ENCODE assay signal across 25 cellular contexts in genomic region chr12:79262938-79263337, GRCh38.
DNase-seq lines count a peak whose midpoint lies in the region; ATAC-seq, FAIRE-seq and TF ChIP-seq lines count a peak whose summit lies in the region.
"Had no signal": no experiment of that assay in that cellular context is flagged by ENCODE, and none has a peak within 500 bp of the region (broad histone marks: within the 10 kb centered on the region; RNA-seq: fewer than 3 reads in every experiment).

No MANE protein-coding gene starts in this region.

- H3K9me3 ChIP-seq in neural progenitor cell (ENCODE audit: low read depth): no peaks in the 10 kb centered on the region
- H3K9me3 ChIP-seq in right lobe of liver: no peaks in the 10 kb centered on the region
- H3K9me3 ChIP-seq: heart left ventricle, SJSA1 had no signal

- H3F3A ChIP-seq in neural progenitor cell (ENCODE audit: low read depth): no peaks in the 10 kb centered on the region

- no peaks in the 10 kb centered on the region for H3K36me3 ChIP-seq in neural progenitor cell
- no peaks in the 10 kb centered on the region for H3K36me3 ChIP-seq in right lobe of liver
- H3K36me3 ChIP-seq: cardiac muscle cell, heart left ventricle, SJSA1 had no signal

- no peak overlapping the region for H3K27ac Mint-ChIP-seq in neural progenitor cell
- H3K27ac Mint-ChIP-seq: activated CD8-positive, alpha-beta T cell treated with anti-CD3 and anti-CD28 coated beads, Interleukin-2, amount 10 ng/mL, durations not matched to agents 7 days and 5 days; activated naive CD8-positive, alpha-beta T cell treated with anti-CD3 and anti-CD28 coated beads, Interleukin-2, amount 50 U/mL, for 24 hours; CD14-positive monocyte; naive thymus-derived CD8-positive, alpha-beta T cell; stimulated activated naive CD8-positive, alpha-beta T cell treated with anti-CD3 and anti-CD28 coated beads, Interleukin-15, Interleukin-2, amounts not matched to agents 100 ng/mL and 50 ng/mL, for 24 hours had no signal

- no peaks in the 10 kb centered on the region for H3K79me2 ChIP-seq in neural progenitor cell (ENCODE audit: low read depth)

- H4K20me1 ChIP-seq in neural progenitor cell (ENCODE audit: low read depth): peaks cover 4% of the 10 kb centered on the region

- DNase-seq in HS-5 (ENCODE audit: low read depth) (peak; percentile 4), RPMI8226 (peak; percentile 6), choroid plexus epithelial cell (ENCODE audit: low read depth) (peak; percentile 18), neural progenitor cell (ENCODE audit: low spot score) (peak; percentile 45), right lobe of liver (no peak), frontal cortex (ENCODE audit: low spot score in 2 of 2) (no peak)
- DNase-seq: activated CD8-positive, alpha-beta T cell treated with anti-CD3 and anti-CD28 coated beads, Interleukin-2, amount 10 ng/mL, durations not matched to agents 7 days and 5 days; activated gamma-delta T cell; activated naive CD8-positive, alpha-beta T cell treated with anti-CD3 and anti-CD28 coated beads, Interleukin-2, amount 50 U/mL, for 24 hours; GF-D8; heart left ventricle; midbrain; naive thymus-derived CD8-positive, alpha-beta T cell; NCI-H1436 treated with DMSO at 0.1 percent for 48 hours; NCI-H2107; NCI-H510A treated with DMSO at 0.1 percent for 48 hours; stimulated activated CD4-positive, alpha-beta T cell treated with anti-CD3 and anti-CD28 coated beads, Interleukin-12 subunit alpha, Interleukin-12 subunit beta, amount 100 ng/mL, for 4 hours had no signal

- no peak for TF ChIP-seq POLR2A in right lobe of liver (IDR thresholded peaks at IDR 0.05)

- FAIRE-seq in frontal cortex (lab: Jason Lieb, UNC): no peak
- FAIRE-seq: H1, K562 had no signal

- intact Hi-C loops in right lobe of liver (cut with DNase I): no loop called here

- H3K4me2 ChIP-seq in neural progenitor cell: peak overlapping the region; percentile 5

- no peak overlapping the region for H3K4me3 Mint-ChIP-seq in neural progenitor cell
- H3K4me3 Mint-ChIP-seq: activated CD8-positive, alpha-beta T cell treated with anti-CD3 and anti-CD28 coated beads, Interleukin-2, amount 10 ng/mL, durations not matched to agents 7 days and 5 days; activated naive CD8-positive, alpha-beta T cell treated with anti-CD3 and anti-CD28 coated beads, Interleukin-2, amount 50 U/mL, for 24 hours; CD14-positive monocyte; naive thymus-derived CD8-positive, alpha-beta T cell; stimulated activated naive CD8-positive, alpha-beta T cell treated with anti-CD3 and anti-CD28 coated beads, Interleukin-15, Interleukin-2, amounts not matched to agents 100 ng/mL and 50 ng/mL, for 24 hours had no signal

- H3K27me3 ChIP-seq in neural progenitor cell: no peaks in the 10 kb centered on the region
- no peaks in the 10 kb centered on the region for H3K27me3 ChIP-seq in right lobe of liver
- H3K27me3 ChIP-seq: cardiac muscle cell, heart left ventricle, SJSA1 had no signal

- no peak overlapping the region for H2AFZ ChIP-seq in neural progenitor cell (replicated peaks)

- no peak overlapping the region for H3K9ac ChIP-seq in neural progenitor cell

- peaks cover 34% of the 10 kb centered on the region for H3K4me1 ChIP-seq in neural progenitor cell
- no peaks in the 10 kb centered on the region for H3K4me1 ChIP-seq in right lobe of liver
- H3K4me1 ChIP-seq: heart left ventricle had no signal

- 48% methylated on average over 3 of the region's 3 CpGs for WGBS in right lobe of liver (ENCODE audit: insufficient coverage, low coverage, low lambda C conversion rate, missing lambda C conversion rate)

- peaks cover 14% of the 10 kb centered on the region for H3K4me1 Mint-ChIP-seq in neural progenitor cell
- H3K4me1 Mint-ChIP-seq: activated naive CD8-positive, alpha-beta T cell treated with anti-CD3 and anti-CD28 coated beads, Interleukin-2, amount 50 U/mL, for 24 hours; CD14-positive monocyte; naive thymus-derived CD8-positive, alpha-beta T cell had no signal

- peak overlapping the region; percentile 21 for H3K27ac ChIP-seq in neural progenitor cell
- no peak overlapping the region for H3K27ac ChIP-seq in right lobe of liver
- H3K27ac ChIP-seq: cardiac muscle cell, heart left ventricle, SJSA1 had no signal

- no peak for ATAC-seq in right lobe of liver
- ATAC-seq in GM19467 (IDR thresholded peaks at IDR 0.05; ENCODE audit: unreplicated experiment): no peak
- ATAC-seq: activated CD8-positive, alpha-beta T cell treated with anti-CD3 and anti-CD28 coated beads, Interleukin-2, amount 10 ng/mL, durations not matched to agents 7 days and 5 days; activated naive CD8-positive, alpha-beta T cell treated with anti-CD3 and anti-CD28 coated beads, Interleukin-2, amount 50 U/mL, for 24 hours; heart left ventricle; K562; left lobe of liver; naive thymus-derived CD8-positive, alpha-beta T cell had no signal

- H3K4me3 ChIP-seq in choroid plexus epithelial cell (ENCODE audit: low read depth, low read length) (no peak overlapping the region), neural progenitor cell (no peak overlapping the region), right lobe of liver (no peak overlapping the region)
- H3K4me3 ChIP-seq: cardiac muscle cell, heart left ventricle, K562, SJSA1 had no signal

- no peaks in the 10 kb centered on the region for H3K36me3 Mint-ChIP-seq in neural progenitor cell
- H3K36me3 Mint-ChIP-seq: CD14-positive monocyte; naive thymus-derived CD8-positive, alpha-beta T cell had no signal

- TF ChIP-seq CTCF in choroid plexus epithelial cell (conservative IDR thresholded peaks at IDR 0.05; ENCODE audit: low read depth, low read length): no peak
- TF ChIP-seq CTCF in neural progenitor cell (IDR thresholded peaks at IDR 0.05): no peak
- no peak for TF ChIP-seq CTCF in right lobe of liver (IDR thresholded peaks at IDR 0.05)

- H3K27me3 Mint-ChIP-seq in neural progenitor cell (ENCODE audit: insufficient read depth, low read depth): no peaks in the 10 kb centered on the region
- H3K27me3 Mint-ChIP-seq: activated naive CD8-positive, alpha-beta T cell treated with anti-CD3 and anti-CD28 coated beads, Interleukin-2, amount 50 U/mL, for 24 hours; naive thymus-derived CD8-positive, alpha-beta T cell; stimulated activated naive CD8-positive, alpha-beta T cell treated with anti-CD3 and anti-CD28 coated beads, Interleukin-15, Interleukin-2, amounts not matched to agents 100 ng/mL and 50 ng/mL, for 24 hours had no signal

- no peaks in the 10 kb centered on the region for H3K9me3 Mint-ChIP-seq in neural progenitor cell
- H3K9me3 Mint-ChIP-seq: activated naive CD8-positive, alpha-beta T cell treated with anti-CD3 and anti-CD28 coated beads, Interleukin-2, amount 50 U/mL, for 24 hours; stimulated activated naive CD8-positive, alpha-beta T cell treated with anti-CD3 and anti-CD28 coated beads, Interleukin-15, Interleukin-2, amounts not matched to agents 100 ng/mL and 50 ng/mL, for 24 hours had no signal

Comparison
In these comparisons a context has a peak if more than half of its experiments do, and no peak if none do; other contexts are left out.
1. DNase-seq: peak in HS-5 (single experiment), RPMI8226 (single experiment), choroid plexus epithelial cell (single experiment) and neural progenitor cell (single experiment); none in right lobe of liver (0 of 3) and frontal cortex (0 of 2).